1 cellular context compared by ENCODE assay signal in the genomic region with DNA sequence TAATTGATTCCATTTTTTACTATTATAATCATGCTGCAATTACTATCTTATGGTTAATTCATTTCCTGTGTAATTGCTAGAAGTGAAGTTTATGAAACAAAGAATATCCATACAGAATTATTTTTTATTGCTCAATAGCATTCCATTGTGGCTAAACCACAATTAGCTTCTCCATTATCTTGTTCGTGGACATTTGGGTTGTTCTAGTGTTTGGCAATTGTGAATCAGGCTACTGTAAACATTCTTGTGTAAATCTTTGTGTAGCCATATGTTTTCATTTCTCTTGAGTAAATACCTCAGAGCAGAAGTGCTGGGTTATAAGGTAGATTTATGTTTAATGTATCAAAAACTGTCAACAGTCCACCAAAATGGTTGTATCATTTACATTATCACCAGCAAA.
TF ChIP-seq lines count a peak whose summit lies in the region.

No MANE protein-coding gene starts in this region.

TF ChIP-seq in IMR-90, 13 proteins besides CTCF, POLR2A, EP300 and RAD21:
- TF ChIP-seq CEBPB (IDR thresholded peaks at IDR 0.05; ENCODE audit: low read depth, low read length), result peak; percentile 86
- no peak for TF ChIP-seq RCOR1 (IDR thresholded peaks at IDR 0.05; ENCODE audit: insufficient replicate concordance, low read length)
